ENCODE assay signal across 6 cellular contexts in genomic region chr15:40333922-40334492, GRCh38.
DNase-seq lines count a peak whose midpoint lies in the region; ATAC-seq lines count a peak whose summit lies in the region.

No MANE protein-coding gene starts in this region.

- no peak for ATAC-seq in GM18870 (IDR thresholded peaks at IDR 0.05; ENCODE audit: unreplicated experiment)

- peak in 9 of 14 donors; percentile 25 to 72 (median 50) for DNase-seq in C1 segment of cervical spinal cord (lab: John Stamatoyannopoulos, UW)
- DNase-seq in RPMI8226 = peak; percentile 64
- peak; percentile 71 for DNase-seq in globus pallidus (ENCODE audit: low spot score)
- peak; percentile 37 for DNase-seq in stimulated activated CD8-positive, alpha-beta memory T cell treated with anti-CD3 and anti-CD28 coated beads, Interleukin-4, amount 100 ng/mL, for 48 hours
- DNase-seq in SW480 (ENCODE audit: low spot score) = no peak
